ENCODE assay signal across 10 cellular contexts in the genomic region with DNA sequence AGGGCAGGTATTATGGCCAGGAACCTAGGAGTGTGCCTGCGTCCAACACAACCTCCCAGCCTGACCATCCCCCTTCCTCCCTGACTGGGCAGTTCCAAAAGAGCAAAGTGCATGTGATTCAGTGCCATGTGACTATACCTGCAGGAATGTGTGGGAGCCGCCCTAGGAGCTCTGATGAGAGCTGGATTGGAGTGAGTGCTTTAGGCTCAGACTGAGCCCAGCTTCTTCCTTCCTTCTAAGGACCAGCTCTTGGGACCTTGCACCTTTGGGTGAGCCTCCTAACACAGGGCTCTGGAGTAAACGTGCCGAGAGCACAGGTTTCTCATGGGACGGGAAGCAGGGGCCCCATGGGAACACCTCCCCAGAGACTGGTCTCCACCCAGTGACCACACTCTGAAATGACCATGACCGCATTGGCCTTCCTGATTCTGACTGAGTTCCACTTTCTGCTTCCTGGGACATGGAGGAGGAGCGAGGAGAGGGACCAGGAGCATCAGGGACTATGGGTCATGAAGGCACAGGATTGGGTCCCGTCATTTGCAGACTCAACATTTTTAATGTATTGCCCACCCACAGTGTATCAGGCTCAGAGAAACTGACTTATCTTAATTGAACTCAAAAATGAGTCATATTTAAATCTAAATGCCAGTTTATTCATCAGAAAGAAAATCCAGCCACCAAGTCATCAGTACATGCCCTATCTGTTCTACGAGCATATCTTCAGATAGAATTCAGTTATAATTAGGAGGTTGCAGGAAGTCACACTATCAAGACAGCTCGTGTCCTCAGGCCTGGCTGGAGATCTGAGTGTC.
A peak's percentile ranks its signal among the peaks of the same experiment; 100 is the strongest.
DNase-seq lines count a peak whose midpoint lies in the region; ATAC-seq and TF ChIP-seq lines count a peak whose summit lies in the region.
"Had no signal": no experiment of that assay in that cellular context is flagged by ENCODE, and none has a peak within 500 bp of the region (broad histone marks: within the 10 kb centered on the region; RNA-seq: fewer than 3 reads in every experiment).

No MANE protein-coding gene starts in this region.

- no peaks in the 10 kb centered on the region for H3K36me3 ChIP-seq in lung (ENCODE audit: control insufficient read depth in 2 of 2, insufficient read depth in 2 of 2, low read length in 2 of 2)

- 54 to 68% methylated on average over 10 of the region's 10 CpGs for WGBS in lung, 2 donors

- H3K27me3 ChIP-seq in lung (ENCODE audit: control insufficient read depth, insufficient read depth) = no peaks in the 10 kb centered on the region

- in situ Hi-C loops in ACHN (cut with HindIII; ENCODE audit: low pct_ligation_motif_present, low pct_unique_long_range_greater_than_20kb, low sequenced_read_pairs) = no loop called here

- DNase-seq in ACHN = peak; percentile 47
- peak; percentile 58 for DNase-seq in HT1080 (ENCODE audit: low read depth)
- peak; percentile 26 for DNase-seq in coronary artery (ENCODE audit: low spot score)
- no peak for DNase-seq in lung (ENCODE audit: low spot score)
- DNase-seq in occipital lobe (lab: John Stamatoyannopoulos, UW) = no peak
- DNase-seq in cerebellum (ENCODE audit: low spot score) = no peak
- DNase-seq: NCI-H69; stimulated activated CD4-positive, alpha-beta T cell treated with anti-CD3 and anti-CD28 coated beads, Interleukin-12 subunit alpha, Interleukin-12 subunit beta, amount 100 ng/mL, for 4 hours had no signal

- peaks cover 0 to 5% of the 10 kb centered on the region in 2 donors for H3K4me1 ChIP-seq in lung (ENCODE audit: control insufficient read depth in 2 of 2, insufficient read depth in 2 of 2, low read length in 2 of 2)

- ATAC-seq in lung (ENCODE audit: insufficient read depth, low FRiP score) (peak; percentile 44), HG03159 (IDR thresholded peaks at IDR 0.05; ENCODE audit: unreplicated experiment) (no peak), GM18511 (IDR thresholded peaks at IDR 0.05; ENCODE audit: unreplicated experiment) (no peak)

- peaks cover 0 to 2% of the 10 kb centered on the region in 2 donors for H3K9me3 ChIP-seq in lung (ENCODE audit: control insufficient read depth in 2 of 2, insufficient read depth in 1 of 2, low read length in 1 of 2)

- H3K27ac ChIP-seq in coronary artery (no peak overlapping the region), lung (ENCODE audit: low read depth in 1 of 2, low read length in 1 of 2) (no peak overlapping the region)

- TF ChIP-seq CTCF in coronary artery (IDR thresholded peaks at IDR 0.05) (no peak), lung (IDR thresholded peaks at IDR 0.05; ENCODE audit: control extremely low read depth, extremely low read depth) (no peak)

- no peak overlapping the region for H3K4me3 ChIP-seq in coronary artery
- no peak overlapping the region for H3K4me3 ChIP-seq in lung

Comparison
In these comparisons a context has a peak if more than half of its experiments do, and no peak if none do; other contexts are left out.
1. DNase-seq: peak in ACHN (single experiment), HT1080 (single experiment) and coronary artery (single experiment); none in lung (single experiment), occipital lobe (single experiment) and cerebellum (single experiment).